ENCODE assay signal across 8 cellular contexts in the genomic region with DNA sequence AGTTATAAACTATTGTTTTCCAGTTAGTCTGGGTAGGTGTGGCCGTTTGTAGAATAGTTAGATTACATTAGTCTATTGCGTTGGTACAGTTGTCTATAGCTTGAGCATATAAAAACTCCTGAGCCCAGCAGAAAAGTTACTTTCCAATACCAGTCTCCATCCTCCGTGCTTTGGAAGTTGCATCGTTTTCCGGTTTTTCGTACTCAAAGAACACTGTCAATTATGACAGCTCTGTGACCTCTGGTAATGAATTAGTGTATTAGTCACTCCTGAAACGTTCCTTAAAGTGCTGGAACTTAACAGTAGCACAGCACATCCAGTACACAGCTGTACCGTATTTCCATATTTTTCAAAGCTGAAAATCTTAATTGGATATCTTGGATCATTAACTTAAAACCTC. TPM values are rescaled to one million over a fixed set of nuclear protein-coding genes. Genes with fewer than 3 reads are reported as not detected.
DNase-seq lines count a peak whose midpoint lies in the region; ATAC-seq and TF ChIP-seq lines count a peak whose summit lies in the region.

No MANE protein-coding gene starts in this region.

- H4K20me1 ChIP-seq in SU-DHL-6 (ENCODE audit: low read depth, low read length) = peaks cover 10% of the 10 kb centered on the region; the same call in 1 of the 2 replicates

- H3K9me3 ChIP-seq in SU-DHL-6 (ENCODE audit: insufficient read depth, low read length) (no peaks in the 10 kb centered on the region), parathyroid adenoma (ENCODE audit: control insufficient read depth, low read length) (no peaks in the 10 kb centered on the region)

- H2AFZ ChIP-seq in SU-DHL-6 (ENCODE audit: low read depth, low read length, severe bottlenecking) (peak overlapping the region; percentile 97), parathyroid adenoma (peak overlapping the region; percentile 99)

- no peak for ATAC-seq in GM18868 (IDR thresholded peaks at IDR 0.05; ENCODE audit: unreplicated experiment)
- ATAC-seq in HG02610 (IDR thresholded peaks at IDR 0.05; ENCODE audit: unreplicated experiment) = no peak

- peak overlapping the region; percentile 78 for H3K4me3 ChIP-seq in SU-DHL-6 (ENCODE audit: insufficient read depth, low read length, poor library complexity, severe bottlenecking)
- peak overlapping the region; percentile 81 for H3K4me3 ChIP-seq in fibroblast of villous mesenchyme (ENCODE audit: low read depth, low read length)
- H3K4me3 ChIP-seq in parathyroid adenoma (ENCODE audit: low read depth, low read length) = peak overlapping the region; percentile 80

- no peaks in the 10 kb centered on the region for H3K36me3 ChIP-seq in SU-DHL-6 (ENCODE audit: low read length)
- H3K36me3 ChIP-seq in parathyroid adenoma (ENCODE audit: control insufficient read depth, insufficient read depth, low read length) = no peaks in the 10 kb centered on the region

- H3K27me3 ChIP-seq in SU-DHL-6 (ENCODE audit: low read length) (no peaks in the 10 kb centered on the region), parathyroid adenoma (ENCODE audit: control insufficient read depth, insufficient read depth, low read length) (no peaks in the 10 kb centered on the region)

- no peaks in the 10 kb centered on the region for H3K9me2 ChIP-seq in SU-DHL-6 (replicated peaks; ENCODE audit: insufficient read depth, low read length)

- H3F3A ChIP-seq in SU-DHL-6 (ENCODE audit: insufficient read depth) = peaks cover 4% of the 10 kb centered on the region; the same call in 1 of the 2 replicates

- DNase-seq in DMS 273 (lab: John Stamatoyannopoulos, UW; ENCODE audit: unreplicated experiment) = peak; percentile 16
- DNase-seq in DMS 273 treated with DMSO at 0.1 percent for 48 hours (lab: John Stamatoyannopoulos, UW) = no peak
- peak; percentile 58 for DNase-seq in fibroblast of villous mesenchyme (ENCODE audit: low read depth)
- no peak for DNase-seq in GOT3 (lab: John Stamatoyannopoulos, UW)

- H3K27ac ChIP-seq in SU-DHL-6 (ENCODE audit: low read depth, low read length) (no peak overlapping the region), parathyroid adenoma (peak overlapping the region; percentile 98)

- peak overlapping the region; percentile 87 for H3K9ac ChIP-seq in SU-DHL-6 (ENCODE audit: low read length)
- H3K9ac ChIP-seq in parathyroid adenoma = no peak overlapping the region

- TF ChIP-seq CTCF in SU-DHL-6 (IDR thresholded peaks at IDR 0.05; ENCODE audit: insufficient read depth, low read length, poor library complexity, severe bottlenecking) (no peak), fibroblast of villous mesenchyme (IDR thresholded peaks at IDR 0.05; ENCODE audit: insufficient read depth, low read depth, low read length) (no peak), parathyroid adenoma (IDR thresholded peaks at IDR 0.05) (no peak)

- H3K4me2 ChIP-seq in SU-DHL-6 (ENCODE audit: low read depth, low read length, poor library complexity, severe bottlenecking) = peak overlapping the region; percentile 70
- peak overlapping the region; percentile 74 for H3K4me2 ChIP-seq in parathyroid adenoma (ENCODE audit: low read length)

- peaks cover 18% of the 10 kb centered on the region for H3K79me2 ChIP-seq in SU-DHL-6 (ENCODE audit: insufficient read depth, low read length)
- H3K79me2 ChIP-seq in parathyroid adenoma = peaks cover 11% of the 10 kb centered on the region

- no peaks in the 10 kb centered on the region for H3K4me1 ChIP-seq in parathyroid adenoma

RNA-seq across cellular contexts. Expression of a gene that starts 0.8 kb away (rescaled TPM):
- total RNA-seq in fibroblast of villous mesenchyme = 11.2 and 13.5 TPM in 2 replicates

RNA-seq across cellular contexts. Expression of a gene that starts 38.9 kb away (rescaled TPM):
- 0.43 and 0.97 TPM in 2 replicates for total RNA-seq in fibroblast of villous mesenchyme

RNA-seq across cellular contexts. Expression of a gene that starts 49.0 kb away (rescaled TPM):
- under 0.01 TPM in 1 of 2 replicates, not detected in the other for total RNA-seq in fibroblast of villous mesenchyme

Comparison
In these comparisons a context has a peak if more than half of its experiments do, and no peak if none do; other contexts are left out.
1. DNase-seq: peak in DMS 273 (single experiment) and fibroblast of villous mesenchyme (single experiment); none in DMS 273 treated with DMSO at 0.1 percent for 48 hours (single experiment) and GOT3 (single experiment).
2. Peak in every context shown above with its lines, with median percentiles within 50 percentile points of each other: H3K4me3 ChIP-seq.